In the genomic region with DNA sequence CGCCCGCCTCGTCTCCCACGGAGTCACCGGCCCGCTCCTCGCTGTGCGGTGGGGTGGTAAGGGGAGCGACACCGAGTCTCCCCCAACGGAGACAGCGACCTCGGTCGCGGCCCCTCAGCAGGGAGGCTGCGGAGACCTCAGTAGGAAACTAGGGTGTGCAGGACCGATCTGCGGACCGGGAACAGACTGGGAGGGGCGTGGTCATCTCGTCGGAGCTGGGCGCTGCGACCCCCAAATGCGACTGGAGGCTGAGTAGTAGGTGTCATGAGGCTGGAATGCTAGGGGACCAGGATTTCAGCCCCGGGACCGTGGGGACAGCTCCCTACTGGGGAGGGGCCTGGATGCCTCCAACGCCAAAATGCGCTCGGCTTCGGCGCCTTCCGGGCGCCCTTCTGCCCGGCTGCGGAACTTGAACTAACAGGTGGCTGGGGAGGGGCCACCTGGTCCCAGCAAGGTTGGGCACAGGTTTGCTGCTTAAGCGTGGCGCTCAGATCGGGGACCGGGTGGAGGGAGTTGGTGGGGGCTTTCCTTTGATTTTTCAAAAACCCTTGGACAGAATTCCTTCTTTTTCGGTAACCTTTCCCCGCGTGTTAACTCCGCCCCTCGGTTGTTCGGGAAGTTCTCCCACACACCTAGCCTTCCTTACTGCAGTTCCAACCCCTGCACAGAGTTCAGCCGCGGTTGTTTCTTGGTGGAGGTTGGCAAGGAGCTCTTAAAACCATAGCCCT, we compare ENCODE assay signal across 8 cellular contexts. TPM values are rescaled to one million over a fixed set of nuclear protein-coding genes. Genes with fewer than 3 reads are reported as not detected.
DNase-seq lines count a peak whose midpoint lies in the region; ATAC-seq and TF ChIP-seq lines count a peak whose summit lies in the region.

No MANE protein-coding gene starts in this region.

- peaks cover 8% of the 10 kb centered on the region for H3K27me3 ChIP-seq in ascending aorta
- H3K27me3 ChIP-seq in left lung: peaks cover 34 to 94% of the 10 kb centered on the region in 2 donors
- peaks cover 55% of the 10 kb centered on the region for H3K27me3 ChIP-seq in thymus (ENCODE audit: control insufficient read depth, insufficient read depth)

- no peaks in the 10 kb centered on the region for H3K36me3 ChIP-seq in ascending aorta
- H3K36me3 ChIP-seq in left lung: no peaks in the 10 kb centered on the region
- no peaks in the 10 kb centered on the region for H3K36me3 ChIP-seq in thymus (ENCODE audit: control insufficient read depth, insufficient read depth)

- TF ChIP-seq CTCF in ascending aorta (IDR thresholded peaks at IDR 0.05) (no peak), left lung (IDR thresholded peaks at IDR 0.05) (no peak)

- no peaks in the 10 kb centered on the region for H3K36me3 Mint-ChIP-seq in activated CD4-positive, alpha-beta T cell treated with anti-CD3 and anti-CD28 coated beads, Interleukin-2, amount 10 ng/mL, durations not matched to agents 7 days and 5 days (ENCODE audit: low read depth)

- no peak overlapping the region for H3K27ac ChIP-seq in ascending aorta
- H3K27ac ChIP-seq in left lung: no peak overlapping the region
- H3K27ac ChIP-seq in thymus (ENCODE audit: low read depth): no peak overlapping the region

- H3K4me1 ChIP-seq in ascending aorta (peaks cover 0 to 3% of the 10 kb centered on the region in 2 donors), left lung (peaks cover 5 to 16% of the 10 kb centered on the region in 2 donors), thymus (ENCODE audit: control insufficient read depth, insufficient read depth, low read length) (peaks cover 6% of the 10 kb centered on the region)

- H3K27ac Mint-ChIP-seq in activated CD4-positive, alpha-beta T cell treated with anti-CD3 and anti-CD28 coated beads, Interleukin-2, amount 10 ng/mL, durations not matched to agents 7 days and 5 days: no peak overlapping the region

- no peaks in the 10 kb centered on the region for H3K9me3 Mint-ChIP-seq in activated CD4-positive, alpha-beta T cell treated with anti-CD3 and anti-CD28 coated beads, Interleukin-2, amount 10 ng/mL, durations not matched to agents 7 days and 5 days

- ATAC-seq in left lung: peak; percentile 44

- H3K4me1 Mint-ChIP-seq in activated CD4-positive, alpha-beta T cell treated with anti-CD3 and anti-CD28 coated beads, Interleukin-2, amount 10 ng/mL, durations not matched to agents 7 days and 5 days: peaks cover 13% of the 10 kb centered on the region

- peaks cover 63% of the 10 kb centered on the region for H3K27me3 Mint-ChIP-seq in activated CD4-positive, alpha-beta T cell treated with anti-CD3 and anti-CD28 coated beads, Interleukin-2, amount 10 ng/mL, durations not matched to agents 7 days and 5 days

- intact Hi-C loops in ascending aorta (cut with DNase I) (no loop called here), left lung (cut with DNase I) (no loop called here)

- CTCF ChIA-PET in activated CD4-positive, alpha-beta T cell treated with anti-CD3 and anti-CD28 coated beads, Interleukin-2, amount 10 ng/mL, durations not matched to agents 7 days and 5 days (lab: Charles Lee): interaction anchor here (0.6 to 1.4 kb wide), 4 partner anchors 14 to 1092 kb away, joined by 3 to 7 read pairs (median 4); no protein-coding TSS in a partner anchor

- POLR2A ChIA-PET in activated CD4-positive, alpha-beta T cell treated with anti-CD3 and anti-CD28 coated beads, Interleukin-2, amount 10 ng/mL, durations not matched to agents 7 days and 5 days (lab: Charles Lee): no interaction called here

- WGBS in thymus: 3% methylated on average over 48 of the region's 48 CpGs

- DNase-seq in activated CD4-positive, alpha-beta T cell treated with anti-CD3 and anti-CD28 coated beads, Interleukin-2, amount 10 ng/mL, durations not matched to agents 7 days and 5 days: no peak
- DNase-seq in activated CD4-positive, alpha-beta T cell treated with anti-CD3 and anti-CD28 coated beads for 1 hour: no peak
- DNase-seq in ascending aorta (ENCODE audit: low spot score in 2 of 2): no peak
- DNase-seq in left lung: no peak
- DNase-seq in activated CD8-positive, alpha-beta memory T cell treated with anti-CD3 and anti-CD28 coated beads for 24 hours: no peak
- no peak for DNase-seq in SHP77 (lab: John Stamatoyannopoulos, UW)
- DNase-seq in midbrain (lab: John Stamatoyannopoulos, UW): no peak

- peak overlapping the region; percentile 59 for H3K4me3 Mint-ChIP-seq in activated CD4-positive, alpha-beta T cell treated with anti-CD3 and anti-CD28 coated beads, Interleukin-2, amount 10 ng/mL, durations not matched to agents 7 days and 5 days

- H3K4me3 ChIP-seq in ascending aorta (peak overlapping the region; percentile 48 to 60), left lung (peak overlapping the region; percentile 15 to 37), thymus (ENCODE audit: low read length) (peak overlapping the region; percentile 36)

- H3K9me3 ChIP-seq in ascending aorta: no peaks in the 10 kb centered on the region
- H3K9me3 ChIP-seq in left lung: no peaks in the 10 kb centered on the region
- H3K9me3 ChIP-seq in thymus (ENCODE audit: control insufficient read depth): no peaks in the 10 kb centered on the region

RNA-seq across cellular contexts. Expression of gene CACNG4, which starts 1.5 kb away (rescaled TPM):
- not detected for total RNA-seq in activated CD4-positive, alpha-beta T cell treated with anti-CD3 and anti-CD28 coated beads, Interleukin-2, amount 10 ng/mL, durations not matched to agents 7 days and 5 days
- total RNA-seq in ascending aorta (not detected), left lung (1 to 10 TPM; 1.5 to 6.0 TPM)
- 0.07 TPM for polyA plus RNA-seq in thymus
